ENCODE assay signal across 1 cellular context in genomic region chr12:132151766-132152410, GRCh38.
TF ChIP-seq lines count a peak whose summit lies in the region.

No MANE protein-coding gene starts in this region.

TF ChIP-seq in H1, 55 proteins besides CTCF, POLR2A, EP300 and RAD21:
- TF ChIP-seq RXRA (IDR thresholded peaks at IDR 0.05; ENCODE audit: insufficient read depth, low read depth, low read length) (no peak), RFX5 (IDR thresholded peaks at IDR 0.05; ENCODE audit: borderline replicate concordance, low read depth, low read length) (no peak), YY1 (IDR thresholded peaks at IDR 0.05; ENCODE audit: low read depth, low read length) (no peak), GTF2F1 (IDR thresholded peaks at IDR 0.05; ENCODE audit: borderline replicate concordance, low read depth, low read length) (no peak), CBX8 (IDR thresholded peaks at IDR 0.05; ENCODE audit: borderline replicate concordance, low read depth, low read length) (no peak), TAF7 (optimal IDR thresholded peaks at IDR 0.05; ENCODE audit: borderline replicate concordance, low read depth, low read length) (no peak), FOSL1 (IDR thresholded peaks at IDR 0.05; ENCODE audit: insufficient read depth, low read depth, low read length) (no peak)
